In genomic region chr10:110786172-110786571, GRCh38 we compare ENCODE assay signal across 13 cellular contexts.
DNase-seq lines count a peak whose midpoint lies in the region; ATAC-seq and TF ChIP-seq lines count a peak whose summit lies in the region.
"Had no signal": no experiment of that assay in that cellular context is flagged by ENCODE, and none has a peak within 500 bp of the region (broad histone marks: within the 10 kb centered on the region; RNA-seq: fewer than 3 reads in every experiment).

No MANE protein-coding gene starts in this region.

- intact Hi-C loops in activated CD4-positive, alpha-beta T cell treated with anti-CD3 and anti-CD28 coated beads for 36 hours (cut with DNase I, micrococcal nuclease), result no loop called here
- intact Hi-C loops in activated CD8-positive, alpha-beta T cell treated with anti-CD3 and anti-CD28 coated beads for 36 hours (cut with micrococcal nuclease), result no loop called here
- intact Hi-C loops in heart right ventricle (cut with DNase I), result no loop called here

- H3K9me3 Mint-ChIP-seq in activated CD4-positive, alpha-beta T cell treated with anti-CD3 and anti-CD28 coated beads for 36 hours (ENCODE audit: low read depth), result peaks cover 6% of the 10 kb centered on the region
- H3K9me3 Mint-ChIP-seq in activated CD4-positive, alpha-beta T cell treated with anti-CD3 and anti-CD28 coated beads, Interleukin-2, amount 10 ng/mL, durations not matched to agents 7 days and 5 days, result peaks cover 8% of the 10 kb centered on the region
- H3K9me3 Mint-ChIP-seq in activated CD8-positive, alpha-beta T cell treated with anti-CD3 and anti-CD28 coated beads for 36 hours, result peaks cover 9% of the 10 kb centered on the region
- H3K9me3 Mint-ChIP-seq in stimulated activated effector memory CD8-positive, alpha-beta T cell treated with anti-CD3 and anti-CD28 coated beads, Interleukin-12 subunit alpha, Interleukin-12 subunit beta, amount 100 ng/mL, for 72 hours, result no peaks in the 10 kb centered on the region
- no peaks in the 10 kb centered on the region for H3K9me3 Mint-ChIP-seq in HFFc6
- H3K9me3 Mint-ChIP-seq: dendritic cell treated with granulocyte-macrophage colony-stimulating factor and Interleukin-4, amounts not matched to agents 40 ng/mL and 50 ng/mL, for 4 days had no signal

- H3K27ac Mint-ChIP-seq in activated CD4-positive, alpha-beta T cell treated with anti-CD3 and anti-CD28 coated beads for 36 hours, result peak overlapping the region; percentile 47
- no peak overlapping the region for H3K27ac Mint-ChIP-seq in activated CD4-positive, alpha-beta T cell treated with anti-CD3 and anti-CD28 coated beads, Interleukin-2, amount 10 ng/mL, durations not matched to agents 7 days and 5 days
- H3K27ac Mint-ChIP-seq in activated CD8-positive, alpha-beta T cell treated with anti-CD3 and anti-CD28 coated beads for 36 hours, result peak overlapping the region; percentile 80
- H3K27ac Mint-ChIP-seq in stimulated activated effector memory CD8-positive, alpha-beta T cell treated with anti-CD3 and anti-CD28 coated beads, Interleukin-12 subunit alpha, Interleukin-12 subunit beta, amount 100 ng/mL, for 72 hours, result peak overlapping the region; percentile 72
- no peak overlapping the region for H3K27ac Mint-ChIP-seq in HFFc6
- H3K27ac Mint-ChIP-seq: dendritic cell treated with granulocyte-macrophage colony-stimulating factor and Interleukin-4, amounts not matched to agents 40 ng/mL and 50 ng/mL, for 4 days had no signal

- POLR2A ChIA-PET in activated CD4-positive, alpha-beta T cell treated with anti-CD3 and anti-CD28 coated beads for 36 hours (lab: Charles Lee), result interaction anchor here (0.9 to 1.1 kb wide), 2 partner anchors 12 to 16 kb away, joined by 4 to 5 read pairs; no protein-coding TSS in a partner anchor
- POLR2A ChIA-PET in activated CD4-positive, alpha-beta T cell treated with anti-CD3 and anti-CD28 coated beads, Interleukin-2, amount 10 ng/mL, durations not matched to agents 7 days and 5 days (lab: Charles Lee), result interaction anchor here (0.6 kb wide), 1 partner anchor 71 kb away, joined by 3 read pairs; no protein-coding TSS in a partner anchor
- POLR2A ChIA-PET in activated CD8-positive, alpha-beta T cell treated with anti-CD3 and anti-CD28 coated beads for 36 hours (lab: Charles Lee), result interaction anchor here (0.6 to 3.7 kb wide), 4 partner anchors 12 to 1590 kb away, joined by 3 to 18 read pairs (median 3); no protein-coding TSS in a partner anchor

- peaks cover 0 to 35% (median 0%) of the 10 kb centered on the region in 9 donors for H3K36me3 ChIP-seq in heart right ventricle

- H3K4me1 Mint-ChIP-seq in activated CD4-positive, alpha-beta T cell treated with anti-CD3 and anti-CD28 coated beads for 36 hours, result peaks cover 42% of the 10 kb centered on the region
- H3K4me1 Mint-ChIP-seq in activated CD4-positive, alpha-beta T cell treated with anti-CD3 and anti-CD28 coated beads, Interleukin-2, amount 10 ng/mL, durations not matched to agents 7 days and 5 days, result peaks cover 32% of the 10 kb centered on the region
- peaks cover 51% of the 10 kb centered on the region for H3K4me1 Mint-ChIP-seq in activated CD8-positive, alpha-beta T cell treated with anti-CD3 and anti-CD28 coated beads for 36 hours (ENCODE audit: low read depth)
- H3K4me1 Mint-ChIP-seq in stimulated activated effector memory CD8-positive, alpha-beta T cell treated with anti-CD3 and anti-CD28 coated beads, Interleukin-12 subunit alpha, Interleukin-12 subunit beta, amount 100 ng/mL, for 72 hours, result peaks cover 27% of the 10 kb centered on the region
- H3K4me1 Mint-ChIP-seq in HFFc6 (ENCODE audit: low read depth), result peaks cover 7% of the 10 kb centered on the region; the same call in 1 of the 2 replicates

- DNase-seq in activated CD4-positive, alpha-beta T cell treated with anti-CD3 and anti-CD28 coated beads for 36 hours, result peak; percentile 62
- DNase-seq in activated CD4-positive, alpha-beta T cell treated with anti-CD3 and anti-CD28 coated beads, Interleukin-2, amount 10 ng/mL, durations not matched to agents 7 days and 5 days, result no peak
- DNase-seq in activated CD8-positive, alpha-beta T cell treated with anti-CD3 and anti-CD28 coated beads for 36 hours, result peak; percentile 62
- DNase-seq in heart right ventricle (no peak), hepatic stellate cell (ENCODE audit: low spot score) (no peak), HFFc6 (no peak)
- no peak for DNase-seq in stimulated activated effector memory CD8-positive, alpha-beta T cell treated with anti-CD3 and anti-CD28 coated beads, Interleukin-12 subunit alpha, Interleukin-12 subunit beta, amount 100 ng/mL, for 72 hours (ENCODE audit: low spot score in 2 of 2)
- DNase-seq: activated gamma-delta T cell treated with Interleukin-2 at 50 U/mL for 16 hours; midbrain; NCI-H2081; stimulated activated CD8-positive, alpha-beta memory T cell treated with anti-CD3 and anti-CD28 coated beads, Interleukin-4, amount 100 ng/mL, for 48 hours had no signal

- CTCF ChIA-PET in activated CD4-positive, alpha-beta T cell treated with anti-CD3 and anti-CD28 coated beads for 36 hours (lab: Charles Lee), result interaction anchor here (0.6 to 1.3 kb wide), 5 partner anchors 13 to 568 kb away, joined by 3 to 4 read pairs (median 4); no protein-coding TSS in a partner anchor
- CTCF ChIA-PET in activated CD4-positive, alpha-beta T cell treated with anti-CD3 and anti-CD28 coated beads, Interleukin-2, amount 10 ng/mL, durations not matched to agents 7 days and 5 days (lab: Charles Lee), result interaction anchor here (0.6 to 1.6 kb wide), 7 partner anchors 8 to 135 kb away, joined by 3 to 5 read pairs (median 3); no protein-coding TSS in a partner anchor
- CTCF ChIA-PET in activated CD8-positive, alpha-beta T cell treated with anti-CD3 and anti-CD28 coated beads for 36 hours (lab: Charles Lee), result interaction anchor here (1.4 to 1.9 kb wide), 5 partner anchors 9 to 36 kb away, joined by 3 to 8 read pairs (median 6); no protein-coding TSS in a partner anchor

- no peaks in the 10 kb centered on the region for H3K9me3 ChIP-seq in heart right ventricle

- no peak overlapping the region for H3K4me3 ChIP-seq in heart right ventricle

- TF ChIP-seq CTCF in activated CD8-positive, alpha-beta T cell treated with anti-CD3 and anti-CD28 coated beads for 36 hours (IDR thresholded peaks at IDR 0.05), result no peak
- no peak for TF ChIP-seq CTCF in heart right ventricle (IDR thresholded peaks at IDR 0.05)
- no peak for TF ChIP-seq CTCF in HFFc6 (IDR thresholded peaks at IDR 0.05)

- peaks cover 0 to 100% (median 47%) of the 10 kb centered on the region in 9 donors for H3K4me1 ChIP-seq in heart right ventricle

- peak; percentile 63 for ATAC-seq in activated CD4-positive, alpha-beta T cell treated with anti-CD3 and anti-CD28 coated beads for 36 hours
- ATAC-seq in activated CD8-positive, alpha-beta T cell treated with anti-CD3 and anti-CD28 coated beads for 36 hours, result peak; percentile 44
- ATAC-seq in heart right ventricle (peak in 6 of 8 donors; percentile 12 to 80 (median 23)), HG03439 (IDR thresholded peaks at IDR 0.05; ENCODE audit: unreplicated experiment) (no peak)
- ATAC-seq in stimulated activated effector memory CD8-positive, alpha-beta T cell treated with anti-CD3 and anti-CD28 coated beads, Interleukin-12 subunit alpha, Interleukin-12 subunit beta, amount 100 ng/mL, for 72 hours, result peak; percentile 40

- peaks cover 2% of the 10 kb centered on the region for H3K36me3 Mint-ChIP-seq in activated CD4-positive, alpha-beta T cell treated with anti-CD3 and anti-CD28 coated beads for 36 hours (ENCODE audit: low read depth)
- H3K36me3 Mint-ChIP-seq in activated CD4-positive, alpha-beta T cell treated with anti-CD3 and anti-CD28 coated beads, Interleukin-2, amount 10 ng/mL, durations not matched to agents 7 days and 5 days (ENCODE audit: low read depth), result peaks cover 2% of the 10 kb centered on the region
- H3K36me3 Mint-ChIP-seq in activated CD8-positive, alpha-beta T cell treated with anti-CD3 and anti-CD28 coated beads for 36 hours (ENCODE audit: low read depth), result peaks cover 13% of the 10 kb centered on the region
- H3K36me3 Mint-ChIP-seq in stimulated activated effector memory CD8-positive, alpha-beta T cell treated with anti-CD3 and anti-CD28 coated beads, Interleukin-12 subunit alpha, Interleukin-12 subunit beta, amount 100 ng/mL, for 72 hours, result no peaks in the 10 kb centered on the region
- H3K36me3 Mint-ChIP-seq in HFFc6 (ENCODE audit: low read depth), result no peaks in the 10 kb centered on the region

- H3K4me3 Mint-ChIP-seq in activated CD4-positive, alpha-beta T cell treated with anti-CD3 and anti-CD28 coated beads for 36 hours, result no peak overlapping the region
- no peak overlapping the region for H3K4me3 Mint-ChIP-seq in activated CD4-positive, alpha-beta T cell treated with anti-CD3 and anti-CD28 coated beads, Interleukin-2, amount 10 ng/mL, durations not matched to agents 7 days and 5 days
- H3K4me3 Mint-ChIP-seq in activated CD8-positive, alpha-beta T cell treated with anti-CD3 and anti-CD28 coated beads for 36 hours, result no peak overlapping the region
- H3K4me3 Mint-ChIP-seq in stimulated activated effector memory CD8-positive, alpha-beta T cell treated with anti-CD3 and anti-CD28 coated beads, Interleukin-12 subunit alpha, Interleukin-12 subunit beta, amount 100 ng/mL, for 72 hours, result no peak overlapping the region
- no peak overlapping the region for H3K4me3 Mint-ChIP-seq in HFFc6
- H3K4me3 Mint-ChIP-seq: dendritic cell treated with granulocyte-macrophage colony-stimulating factor and Interleukin-4, amounts not matched to agents 40 ng/mL and 50 ng/mL, for 4 days had no signal

- H3K27me3 Mint-ChIP-seq in activated CD4-positive, alpha-beta T cell treated with anti-CD3 and anti-CD28 coated beads for 36 hours, result no peaks in the 10 kb centered on the region
- H3K27me3 Mint-ChIP-seq in activated CD4-positive, alpha-beta T cell treated with anti-CD3 and anti-CD28 coated beads, Interleukin-2, amount 10 ng/mL, durations not matched to agents 7 days and 5 days, result no peaks in the 10 kb centered on the region
- H3K27me3 Mint-ChIP-seq in activated CD8-positive, alpha-beta T cell treated with anti-CD3 and anti-CD28 coated beads for 36 hours, result no peaks in the 10 kb centered on the region
- H3K27me3 Mint-ChIP-seq in HFFc6 (ENCODE audit: insufficient read depth), result peaks cover 50% of the 10 kb centered on the region
- H3K27me3 Mint-ChIP-seq: dendritic cell treated with granulocyte-macrophage colony-stimulating factor and Interleukin-4, amounts not matched to agents 40 ng/mL and 50 ng/mL, for 4 days had no signal

- H3K27me3 ChIP-seq in heart right ventricle, result no peaks in the 10 kb centered on the region

- 43 to 65% methylated on average over 8 of the region's 8 CpGs for WGBS in heart right ventricle, 2 donors

- peak overlapping the region in 8 of 10 donors; percentile 35 to 73 (median 47) for H3K27ac ChIP-seq in heart right ventricle

Comparison
In these comparisons a context has a peak if more than half of its experiments do, and no peak if none do; other contexts are left out.
1. DNase-seq: peak in activated CD4-positive, alpha-beta T cell treated with anti-CD3 and anti-CD28 coated beads for 36 hours (single experiment) and activated CD8-positive, alpha-beta T cell treated with anti-CD3 and anti-CD28 coated beads for 36 hours (single experiment); none in activated CD4-positive, alpha-beta T cell treated with anti-CD3 and anti-CD28 coated beads, Interleukin-2, amount 10 ng/mL, durations not matched to agents 7 days and 5 days (single experiment), heart right ventricle (0 of 2), stimulated activated effector memory CD8-positive, alpha-beta T cell treated with anti-CD3 and anti-CD28 coated beads, Interleukin-12 subunit alpha, Interleukin-12 subunit beta, amount 100 ng/mL, for 72 hours (0 of 2), hepatic stellate cell (single experiment) and HFFc6 (single experiment).
2. H3K27ac Mint-ChIP-seq: peak in activated CD4-positive, alpha-beta T cell treated with anti-CD3 and anti-CD28 coated beads for 36 hours (single experiment), activated CD8-positive, alpha-beta T cell treated with anti-CD3 and anti-CD28 coated beads for 36 hours (single experiment) and stimulated activated effector memory CD8-positive, alpha-beta T cell treated with anti-CD3 and anti-CD28 coated beads, Interleukin-12 subunit alpha, Interleukin-12 subunit beta, amount 100 ng/mL, for 72 hours (single experiment); none in activated CD4-positive, alpha-beta T cell treated with anti-CD3 and anti-CD28 coated beads, Interleukin-2, amount 10 ng/mL, durations not matched to agents 7 days and 5 days (single experiment) and HFFc6 (single experiment).